In genomic region chr2:137964066-137964858, GRCh38 we compare ENCODE assay signal across 8 cellular contexts. TPM values are rescaled to one million over a fixed set of nuclear protein-coding genes. Genes with fewer than 3 reads are reported as not detected.
DNase-seq lines count a peak whose midpoint lies in the region; ATAC-seq and TF ChIP-seq lines count a peak whose summit lies in the region.

Gene HNMT, plus strand, starts transcription at chr2:137964473. Its CDS starts 19 bp downstream, at chr2:137964492.

- H2AFZ ChIP-seq in smooth muscle cell (ENCODE audit: low read depth) = peak within 1 kb of the TSS; percentile 94

- H3K4me3 Mint-ChIP-seq in activated CD4-positive, alpha-beta memory T cell treated with anti-CD3 and anti-CD28 coated beads for 36 hours = no peak within 1 kb of the TSS

- no peaks in the 10 kb centered on the region for H3K36me3 Mint-ChIP-seq in activated CD4-positive, alpha-beta memory T cell treated with anti-CD3 and anti-CD28 coated beads for 36 hours

- H3K36me3 ChIP-seq in BLaER1 treated with 17β-estradiol and CSF1 and Interleukin-3, amounts not matched to agents 10 nM and 100 nM = peaks cover 0 to 20% (median 0%) of the 10 kb centered on the region in 11 experiments; a peak in 6 of 22 replicates
- no peaks in the 10 kb centered on the region for H3K36me3 ChIP-seq in smooth muscle cell (ENCODE audit: low read depth)

- H3K9ac ChIP-seq in BLaER1 treated with 17β-estradiol and CSF1 and Interleukin-3, amounts not matched to agents 10 nM and 100 nM = peak within 1 kb of the TSS in 6 of 11 experiments; percentile 29 to 88 (median 73); a peak in 12 of 22 replicates
- peak within 1 kb of the TSS; percentile 11 for H3K9ac ChIP-seq in smooth muscle cell (ENCODE audit: low read depth)

- H3K4me3 ChIP-seq in BLaER1 treated with 17β-estradiol and CSF1 and Interleukin-3, amounts not matched to agents 10 nM and 100 nM = peak within 1 kb of the TSS in 4 of 10 experiments; percentile 58 to 73 (median 62); a peak in 8 of 20 replicates
- H3K4me3 ChIP-seq in cardiac fibroblast (replicated peaks in 1 of 2; ENCODE audit: low read depth in 2 of 2, low read length in 2 of 2) = peak within 1 kb of the TSS; percentile 47 to 67
- H3K4me3 ChIP-seq in smooth muscle cell = peak within 1 kb of the TSS; percentile 56

- H3K27ac Mint-ChIP-seq in activated CD4-positive, alpha-beta memory T cell treated with anti-CD3 and anti-CD28 coated beads for 36 hours = no peak within 1 kb of the TSS

- peak within 1 kb of the TSS in 6 of 11 experiments; percentile 56 to 98 (median 77); a peak in 12 of 22 replicates for H3K4me2 ChIP-seq in BLaER1 treated with 17β-estradiol and CSF1 and Interleukin-3, amounts not matched to agents 10 nM and 100 nM
- peak within 1 kb of the TSS; percentile 75 for H3K4me2 ChIP-seq in smooth muscle cell

- TF ChIP-seq CTCF in cardiac fibroblast (IDR thresholded peaks at IDR 0.05; ENCODE audit: low read depth, low read length) (no peak), smooth muscle cell (IDR thresholded peaks at IDR 0.05; ENCODE audit: borderline replicate concordance, insufficient read depth, poor library complexity, severe bottlenecking) (no peak)

- H3K27me3 Mint-ChIP-seq in activated CD4-positive, alpha-beta memory T cell treated with anti-CD3 and anti-CD28 coated beads for 36 hours = no peaks in the 10 kb centered on the region

- WGBS in smooth muscle cell (ENCODE audit: low lambda C conversion rate) = 5% methylated on average over 15 of the region's 15 CpGs

- no peaks in the 10 kb centered on the region for H3F3A ChIP-seq in smooth muscle cell (ENCODE audit: low read depth)

- peaks cover 0 to 95% (median 31%) of the 10 kb centered on the region in 10 experiments; a peak in 12 of 20 replicates for H3K4me1 ChIP-seq in BLaER1 treated with 17β-estradiol and CSF1 and Interleukin-3, amounts not matched to agents 10 nM and 100 nM
- H3K4me1 ChIP-seq in smooth muscle cell (ENCODE audit: low read depth) = peaks cover 13% of the 10 kb centered on the region

- H3K79me2 ChIP-seq in smooth muscle cell (ENCODE audit: low read depth) = no peaks in the 10 kb centered on the region

- H4K20me1 ChIP-seq in BLaER1 treated with 17β-estradiol and CSF1 and Interleukin-3, amounts not matched to agents 10 nM and 100 nM = no peaks in the 10 kb centered on the region
- H4K20me1 ChIP-seq in smooth muscle cell (ENCODE audit: low read depth) = no peaks in the 10 kb centered on the region

- no peaks in the 10 kb centered on the region for H3K9me3 Mint-ChIP-seq in activated CD4-positive, alpha-beta memory T cell treated with anti-CD3 and anti-CD28 coated beads for 36 hours

- CTCF ChIA-PET in activated CD4-positive, alpha-beta memory T cell treated with anti-CD3 and anti-CD28 coated beads for 36 hours (lab: Charles Lee) = no interaction called here

- H3K9me3 ChIP-seq in BLaER1 treated with 17β-estradiol and CSF1 and Interleukin-3, amounts not matched to agents 10 nM and 100 nM (replicated peaks in 1 of 11) = peaks cover 0 to 43% (median 4%) of the 10 kb centered on the region in 11 experiments; a peak in 8 of 22 replicates
- H3K9me3 ChIP-seq in smooth muscle cell (replicated peaks; ENCODE audit: low read depth) = no peaks in the 10 kb centered on the region

- ATAC-seq in HG02623 (IDR thresholded peaks at IDR 0.05; ENCODE audit: unreplicated experiment) = no peak

- DNase-seq in NCI-H146 (lab: John Stamatoyannopoulos, UW) (peak; percentile 81), cardiac fibroblast (ENCODE audit: low read depth in 2 of 2) (peak; percentile 84 to 90), inferior parietal cortex (ENCODE audit: extremely low spot score) (peak; percentile 77), smooth muscle cell (lab: John Stamatoyannopoulos, UW; ENCODE audit: unreplicated experiment) (peak; percentile 1), activated gamma-delta T cell (lab: John Stamatoyannopoulos, UW) (no peak)
- no peak for DNase-seq in activated CD4-positive, alpha-beta memory T cell treated with anti-CD3 and anti-CD28 coated beads for 36 hours

- H3K27ac ChIP-seq in BLaER1 treated with 17β-estradiol and CSF1 and Interleukin-3, amounts not matched to agents 10 nM and 100 nM = peak within 1 kb of the TSS in 7 of 11 experiments; percentile 8 to 96 (median 88); a peak in 13 of 22 replicates
- peak within 1 kb of the TSS; percentile 68 for H3K27ac ChIP-seq in smooth muscle cell (ENCODE audit: low read depth)

- H3K27me3 ChIP-seq in BLaER1 treated with 17β-estradiol and CSF1 and Interleukin-3, amounts not matched to agents 10 nM and 100 nM = no peaks in the 10 kb centered on the region
- no peaks in the 10 kb centered on the region for H3K27me3 ChIP-seq in smooth muscle cell (ENCODE audit: low read depth)

- intact Hi-C loops in activated CD4-positive, alpha-beta memory T cell treated with anti-CD3 and anti-CD28 coated beads for 36 hours (cut with micrococcal nuclease) = no loop called here

- POLR2A ChIA-PET in activated CD4-positive, alpha-beta memory T cell treated with anti-CD3 and anti-CD28 coated beads for 36 hours (lab: Charles Lee) = no interaction called here

- no peaks in the 10 kb centered on the region for H3K4me1 Mint-ChIP-seq in activated CD4-positive, alpha-beta memory T cell treated with anti-CD3 and anti-CD28 coated beads for 36 hours (ENCODE audit: low read depth)

RNA-seq across cellular contexts. Expression of gene HNMT, which starts in this region (rescaled TPM):
- 9.6 and 20.7 TPM in 2 replicates for total RNA-seq in smooth muscle cell
- 3.6 and 10.8 TPM in 2 replicates for polyA plus RNA-seq in smooth muscle cell
- total RNA-seq in activated CD4-positive, alpha-beta memory T cell treated with anti-CD3 and anti-CD28 coated beads for 36 hours = not detected

Comparison
In these comparisons a context has a peak if more than half of its experiments do, and no peak if none do; other contexts are left out.
1. RNA of gene HNMT (total RNA-seq): 9.6 to 20.7 TPM in smooth muscle cell; not detected in activated CD4-positive, alpha-beta memory T cell treated with anti-CD3 and anti-CD28 coated beads for 36 hours; every median in the first group is over 10 times any median in the second.
2. DNase-seq: peak in NCI-H146 (single experiment), cardiac fibroblast (2 of 2), inferior parietal cortex (single experiment) and smooth muscle cell (single experiment); none in activated gamma-delta T cell (single experiment) and activated CD4-positive, alpha-beta memory T cell treated with anti-CD3 and anti-CD28 coated beads for 36 hours (single experiment).